Comparison of ENCODE assay signal across 8 cellular contexts in genomic region chr16:84735846-84736586, GRCh38. TPM values are rescaled to one million over a fixed set of nuclear protein-coding genes. Genes with fewer than 3 reads are reported as not detected.
DNase-seq lines count a peak whose midpoint lies in the region; ATAC-seq and TF ChIP-seq lines count a peak whose summit lies in the region.

No MANE protein-coding gene starts in this region.

- no peak overlapping the region for H3K27ac Mint-ChIP-seq in central memory CD8-positive, alpha-beta T cell (ENCODE audit: low read depth)

- no peaks in the 10 kb centered on the region for H3K9me3 Mint-ChIP-seq in central memory CD8-positive, alpha-beta T cell

- H3K4me1 Mint-ChIP-seq in central memory CD8-positive, alpha-beta T cell, result peaks cover 43% of the 10 kb centered on the region

- H3K36me3 ChIP-seq in MG63, result peaks cover 19% of the 10 kb centered on the region

- H3K9me3 ChIP-seq in MG63, result no peaks in the 10 kb centered on the region

- no peaks in the 10 kb centered on the region for H3K27me3 ChIP-seq in MG63

- peak; percentile 6 to 28 for DNase-seq in activated CD8-positive, alpha-beta memory T cell treated with anti-CD3 and anti-CD28 coated beads for 4 hours (ENCODE audit: low read depth in 2 of 2)
- no peak for DNase-seq in activated CD8-positive, alpha-beta memory T cell treated with anti-CD3 and anti-CD28 coated beads, Interleukin-2, amount 50 U/mL, for 48 hours
- DNase-seq in SW480 (ENCODE audit: low spot score) (peak; percentile 74), MG63 (no peak), GM13977 (ENCODE audit: low spot score) (no peak)
- no peak for DNase-seq in central memory CD8-positive, alpha-beta T cell (ENCODE audit: low spot score in 2 of 2)
- peak; percentile 30 to 32 for DNase-seq in stimulated activated CD8-positive, alpha-beta memory T cell treated with anti-CD3 and anti-CD28 coated beads, Interleukin-7, amount 100 ng/mL, for 4 hours (ENCODE audit: low read depth in 2 of 2)

- peak; percentile 53 for ATAC-seq in central memory CD8-positive, alpha-beta T cell (replicated peaks; ENCODE audit: extremely low read depth, poor library complexity, severe bottlenecking)
- ATAC-seq in GM19467 (IDR thresholded peaks at IDR 0.05; ENCODE audit: unreplicated experiment), result no peak

- H3K27me3 Mint-ChIP-seq in central memory CD8-positive, alpha-beta T cell, result no peaks in the 10 kb centered on the region

- no peak overlapping the region for H3K4me3 ChIP-seq in MG63

- peaks cover 9% of the 10 kb centered on the region for H3K36me3 Mint-ChIP-seq in central memory CD8-positive, alpha-beta T cell (ENCODE audit: insufficient read depth)

- in situ Hi-C loops in GM13977 (cut with MboI; ENCODE audit: low pct_unique_long_range_greater_than_20kb, low sequenced_read_pairs, unreplicated experiment), result no loop called here

- H3K4me3 Mint-ChIP-seq in central memory CD8-positive, alpha-beta T cell, result no peak overlapping the region

- no peak for TF ChIP-seq CTCF in GM13977 (IDR thresholded peaks at IDR 0.05; ENCODE audit: extremely low read depth, insufficient read depth, missing control alignments)

RNA-seq across cellular contexts. Expression of gene USP10, which starts 36.2 kb away (rescaled TPM):
- total RNA-seq in MG63 (2014; rRNA removed; shearing (Covaris generic); ENCODE audit: low replicate concordance), result 29.8 and 33.5 TPM in 2 replicates

Comparison
In these comparisons a context has a peak if more than half of its experiments do, and no peak if none do; other contexts are left out.
1. DNase-seq: peak in activated CD8-positive, alpha-beta memory T cell treated with anti-CD3 and anti-CD28 coated beads for 4 hours (2 of 2), SW480 (single experiment) and stimulated activated CD8-positive, alpha-beta memory T cell treated with anti-CD3 and anti-CD28 coated beads, Interleukin-7, amount 100 ng/mL, for 4 hours (2 of 2); none in activated CD8-positive, alpha-beta memory T cell treated with anti-CD3 and anti-CD28 coated beads, Interleukin-2, amount 50 U/mL, for 48 hours (single experiment), central memory CD8-positive, alpha-beta T cell (0 of 2), MG63 (single experiment) and GM13977 (single experiment).